8 cellular contexts compared by ENCODE assay signal in the genomic region with DNA sequence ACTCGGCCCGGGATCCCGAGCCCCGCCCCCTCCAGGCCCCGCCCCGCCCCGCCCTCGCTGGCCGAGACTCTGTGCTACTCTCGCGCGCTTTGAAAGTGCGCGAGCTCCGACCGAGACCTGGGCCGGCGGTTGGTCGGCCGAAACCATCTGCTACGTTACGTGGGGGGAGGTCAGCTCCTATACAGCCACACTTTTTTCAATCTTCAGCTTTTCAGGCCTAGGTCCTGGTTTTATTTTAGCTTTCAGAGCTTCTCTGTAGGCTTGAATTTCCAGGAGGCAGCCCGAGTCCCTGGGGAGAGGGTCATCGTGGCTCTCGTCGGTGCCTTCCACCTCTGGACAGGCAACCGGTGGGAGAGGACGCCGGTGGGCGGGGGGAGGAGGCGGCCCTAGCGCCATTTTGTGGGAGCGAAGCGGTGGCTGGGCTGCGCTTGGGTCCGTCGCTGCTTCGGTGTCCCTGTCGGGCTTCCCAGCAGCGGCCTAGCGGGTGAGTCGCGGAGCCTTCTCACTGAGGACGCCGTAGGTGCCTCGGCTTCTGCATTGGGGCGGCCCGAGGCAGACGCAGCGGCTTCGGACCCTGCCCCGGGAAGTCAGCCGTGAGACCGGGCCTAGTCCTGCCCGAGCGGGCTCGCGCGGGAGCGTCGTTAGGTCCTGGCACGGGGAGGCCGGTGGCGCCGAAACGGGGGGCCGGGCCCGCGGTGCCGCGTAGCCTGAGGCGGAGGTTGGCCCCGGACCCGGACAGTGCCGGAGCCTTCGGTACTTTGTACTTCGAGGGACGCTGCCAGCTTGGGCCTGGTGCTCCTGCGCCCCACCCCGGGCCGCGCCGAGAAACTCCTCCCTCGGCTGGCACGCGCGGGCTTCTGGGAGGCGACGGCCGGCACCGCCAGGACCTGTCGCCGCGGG. TPM values are rescaled to one million over a fixed set of nuclear protein-coding genes. Genes with fewer than 3 reads are reported as not detected.
DNase-seq lines count a peak whose midpoint lies in the region; ATAC-seq and TF ChIP-seq lines count a peak whose summit lies in the region.

TARDBP (plus strand) TSS at position 395 of the 900 bp plus-strand sequence. CDS start 1,074 bp downstream, outside the sequence.

- peak within 1 kb of the TSS; percentile 91 for H3K27ac ChIP-seq in CD4-positive, CD25-positive, alpha-beta regulatory T cell (ENCODE audit: insufficient read depth, low read length, poor library complexity, severe bottlenecking)
- H3K27ac ChIP-seq in dorsolateral prefrontal cortex = peak within 1 kb of the TSS; percentile 83 to 100 (median 96)

- intact Hi-C loops in activated CD4-positive, alpha-beta memory T cell treated with anti-CD3 and anti-CD28 coated beads for 36 hours (cut with micrococcal nuclease) = loop anchor here (2.0 kb wide), 2 partner anchors 48 to 86 kb away; partner anchors contain the start of genes EXOSC10 and SRM
- intact Hi-C loops in dorsolateral prefrontal cortex (cut with DNase I) = loop anchor here (1.0 kb wide), 1 partner anchor 32 kb away; no protein-coding TSS in a partner anchor
- intact Hi-C loops in lower leg skin (cut with DNase I; ENCODE audit: low total_unique reads) = no loop called here

- TF ChIP-seq CTCF in dorsolateral prefrontal cortex (IDR thresholded peaks at IDR 0.05 in 54 of 56, conservative IDR thresholded peaks at IDR 0.05 in 2 of 56; ENCODE audit: low read depth in 1 of 56, partially characterized antibody in 56 of 56) (peak in 6 of 56 donors; percentile 4 to 30 (median 6)), lower leg skin (IDR thresholded peaks at IDR 0.05) (no peak)

- peak in 1 of 2 donors; percentile 77 for TF ChIP-seq POLR2A in lower leg skin (IDR thresholded peaks at IDR 0.05)

- no peaks in the 10 kb centered on the region for H3K27me3 ChIP-seq in CD4-positive, CD25-positive, alpha-beta regulatory T cell (ENCODE audit: control insufficient read depth, insufficient read depth, low read length)
- no peaks in the 10 kb centered on the region for H3K27me3 ChIP-seq in dorsolateral prefrontal cortex

- CTCF ChIA-PET in activated CD4-positive, alpha-beta memory T cell treated with anti-CD3 and anti-CD28 coated beads for 36 hours (lab: Charles Lee) = interaction anchor here (0.5 to 2.4 kb wide), 4 partner anchors 25 to 652 kb away, joined by 3 to 18 read pairs (median 3); partner anchors contain the start of gene FBXO6

- H3K36me3 Mint-ChIP-seq in CD4-positive, CD25-positive, alpha-beta regulatory T cell = peaks cover 23% of the 10 kb centered on the region
- H3K36me3 Mint-ChIP-seq in activated CD4-positive, alpha-beta memory T cell treated with anti-CD3 and anti-CD28 coated beads for 36 hours = peaks cover 31% of the 10 kb centered on the region

- H3K4me3 ChIP-seq in CD4-positive, CD25-positive, alpha-beta regulatory T cell (ENCODE audit: low read depth, low read length) = peak within 1 kb of the TSS; percentile 91
- H3K4me3 ChIP-seq in dorsolateral prefrontal cortex = peak within 1 kb of the TSS; percentile 65 to 100 (median 97)
- H3K4me3 ChIP-seq in lower leg skin (ENCODE audit: low read depth, poor library complexity, severe bottlenecking) = peak within 1 kb of the TSS; percentile 94

- peaks cover 0 to 43% (median 20%) of the 10 kb centered on the region in 4 donors for H3K4me1 Mint-ChIP-seq in CD4-positive, CD25-positive, alpha-beta regulatory T cell
- peaks cover 30% of the 10 kb centered on the region for H3K4me1 Mint-ChIP-seq in activated CD4-positive, alpha-beta memory T cell treated with anti-CD3 and anti-CD28 coated beads for 36 hours (ENCODE audit: low read depth)

- no peaks in the 10 kb centered on the region for H3K9me3 ChIP-seq in CD4-positive, CD25-positive, alpha-beta regulatory T cell (ENCODE audit: control insufficient read depth in 2 of 2, low read length in 2 of 2)

- peak within 1 kb of the TSS; percentile 97 to 98 (median 98) for H3K27ac Mint-ChIP-seq in CD4-positive, CD25-positive, alpha-beta regulatory T cell
- peak within 1 kb of the TSS; percentile 98 for H3K27ac Mint-ChIP-seq in activated CD4-positive, alpha-beta memory T cell treated with anti-CD3 and anti-CD28 coated beads for 36 hours

- peak; percentile 89 to 92 for ATAC-seq in CD4-positive, CD25-positive, alpha-beta regulatory T cell (ENCODE audit: low read depth in 2 of 2)
- peak; percentile 90 for ATAC-seq in GM19438 (IDR thresholded peaks at IDR 0.05; ENCODE audit: low read depth, unreplicated experiment)
- peak; percentile 88 for ATAC-seq in HG03571 (IDR thresholded peaks at IDR 0.05; ENCODE audit: unreplicated experiment)

- DNase-seq in CD4-positive, CD25-positive, alpha-beta regulatory T cell = peak; percentile 84 to 94 (median 93)
- DNase-seq in NCI-H774 (lab: John Stamatoyannopoulos, UW) (peak; percentile 61), dorsolateral prefrontal cortex (peak; percentile 74 to 91 (median 85)), lower leg skin (ENCODE audit: low spot score in 2 of 2) (peak; percentile 81 to 98)
- DNase-seq in activated CD4-positive, alpha-beta memory T cell treated with anti-CD3 and anti-CD28 coated beads for 36 hours = peak; percentile 92
- peak; percentile 86 to 88 for DNase-seq in stimulated activated CD4-positive, alpha-beta T cell treated with anti-CD3 and anti-CD28 coated beads, Interleukin-4, amount 100 ng/mL, for 4 hours

- POLR2A ChIA-PET in activated CD4-positive, alpha-beta memory T cell treated with anti-CD3 and anti-CD28 coated beads for 36 hours (lab: Charles Lee) = interaction anchor here (0.6 to 1.4 kb wide), 6 partner anchors 19 to 723 kb away, joined by 3 to 4 read pairs (median 3); partner anchors contain the start of genes AGTRAP, EXOSC10 and FBXO6

- 0 to 1% methylated on average over 42 to 57 of the region's 94 CpGs for WGBS in lower leg skin, 2 donors

- peak within 1 kb of the TSS; percentile 92 to 97 (median 95) for H3K4me3 Mint-ChIP-seq in CD4-positive, CD25-positive, alpha-beta regulatory T cell
- H3K4me3 Mint-ChIP-seq in activated CD4-positive, alpha-beta memory T cell treated with anti-CD3 and anti-CD28 coated beads for 36 hours = peak within 1 kb of the TSS; percentile 87

- H3K27me3 Mint-ChIP-seq in CD4-positive, CD25-positive, alpha-beta regulatory T cell = no peaks in the 10 kb centered on the region
- no peaks in the 10 kb centered on the region for H3K27me3 Mint-ChIP-seq in activated CD4-positive, alpha-beta memory T cell treated with anti-CD3 and anti-CD28 coated beads for 36 hours

- H3K36me3 ChIP-seq in CD4-positive, CD25-positive, alpha-beta regulatory T cell (ENCODE audit: control insufficient read depth, insufficient read depth, low read length) = peaks cover 36% of the 10 kb centered on the region

- peaks cover 45% of the 10 kb centered on the region for H3K4me1 ChIP-seq in CD4-positive, CD25-positive, alpha-beta regulatory T cell (ENCODE audit: control insufficient read depth, insufficient read depth, low read length, poor library complexity, severe bottlenecking)

- H3K9me3 Mint-ChIP-seq in CD4-positive, CD25-positive, alpha-beta regulatory T cell = no peaks in the 10 kb centered on the region
- no peaks in the 10 kb centered on the region for H3K9me3 Mint-ChIP-seq in activated CD4-positive, alpha-beta memory T cell treated with anti-CD3 and anti-CD28 coated beads for 36 hours

RNA-seq across cellular contexts. Expression of gene TARDBP, which starts in this region (rescaled TPM):
- 132 TPM for total RNA-seq in CD4-positive, CD25-positive, alpha-beta regulatory T cell
- polyA plus RNA-seq in CD4-positive, CD25-positive, alpha-beta regulatory T cell = 10 to 100 TPM; 65.1 to 91.9 (median 74.8) TPM
- 100 to 1,000 TPM; 175 to 177 TPM for total RNA-seq in activated CD4-positive, alpha-beta memory T cell treated with anti-CD3 and anti-CD28 coated beads for 36 hours
- total RNA-seq in dorsolateral prefrontal cortex (100 to 1,000 TPM; 130 to 197 (median 159) TPM), lower leg skin (100 to 1,000 TPM in 3 of 4 donors, 10 to 100 TPM in 1; 63.5 to 169 (median 125) TPM)

Comparison
In these comparisons a context has a peak if more than half of its experiments do, and no peak if none do; other contexts are left out.
1. Peak in every context shown above with its lines: DNase-seq, ATAC-seq, H3K4me3 ChIP-seq and H3K27ac ChIP-seq.